1 cellular context compared by ENCODE assay signal in the genomic region with DNA sequence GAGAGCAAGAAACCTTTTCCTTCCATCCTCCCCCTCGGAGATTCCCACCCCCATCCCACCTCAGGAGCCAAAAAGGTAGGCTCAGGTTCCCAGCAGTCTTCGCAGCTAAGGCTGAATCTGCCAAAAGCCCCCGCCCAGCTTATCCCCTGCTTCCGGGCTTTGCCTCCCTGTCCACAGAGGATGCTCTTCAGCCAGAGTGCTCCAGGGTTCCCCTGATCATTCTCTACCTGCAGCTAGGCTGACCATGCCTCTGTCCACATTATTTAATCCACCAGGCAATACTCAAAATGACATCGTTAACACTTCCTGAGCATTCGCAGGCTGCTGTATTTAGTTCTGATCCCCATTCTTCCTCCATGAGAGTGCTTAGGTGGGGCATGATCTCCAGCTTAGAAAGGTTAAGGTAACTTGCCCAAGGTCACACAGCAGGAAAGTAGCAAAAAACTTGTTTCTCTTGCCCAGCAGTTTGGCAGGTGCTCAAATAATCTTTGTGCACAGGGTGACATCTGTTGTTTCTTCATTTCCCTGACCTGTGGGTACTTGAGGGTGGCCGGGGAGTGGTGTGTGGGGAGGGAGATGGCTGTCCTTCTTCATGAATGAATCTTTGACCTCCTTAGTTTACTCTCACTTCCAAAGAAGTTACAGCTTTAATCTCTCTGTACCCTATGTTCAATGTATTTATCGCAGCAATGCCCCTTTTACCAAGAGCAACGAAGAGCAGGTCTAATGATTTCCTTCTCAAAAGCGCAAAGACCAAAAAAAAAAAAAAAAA.
A peak's percentile ranks its signal among the peaks of the same experiment; 100 is the strongest.
TF ChIP-seq lines count a peak whose summit lies in the region.

No MANE protein-coding gene starts in this region.

TF ChIP-seq in K562, 482 proteins besides CTCF, POLR2A, EP300 and RAD21:
- TF ChIP-seq, protein P1, sequence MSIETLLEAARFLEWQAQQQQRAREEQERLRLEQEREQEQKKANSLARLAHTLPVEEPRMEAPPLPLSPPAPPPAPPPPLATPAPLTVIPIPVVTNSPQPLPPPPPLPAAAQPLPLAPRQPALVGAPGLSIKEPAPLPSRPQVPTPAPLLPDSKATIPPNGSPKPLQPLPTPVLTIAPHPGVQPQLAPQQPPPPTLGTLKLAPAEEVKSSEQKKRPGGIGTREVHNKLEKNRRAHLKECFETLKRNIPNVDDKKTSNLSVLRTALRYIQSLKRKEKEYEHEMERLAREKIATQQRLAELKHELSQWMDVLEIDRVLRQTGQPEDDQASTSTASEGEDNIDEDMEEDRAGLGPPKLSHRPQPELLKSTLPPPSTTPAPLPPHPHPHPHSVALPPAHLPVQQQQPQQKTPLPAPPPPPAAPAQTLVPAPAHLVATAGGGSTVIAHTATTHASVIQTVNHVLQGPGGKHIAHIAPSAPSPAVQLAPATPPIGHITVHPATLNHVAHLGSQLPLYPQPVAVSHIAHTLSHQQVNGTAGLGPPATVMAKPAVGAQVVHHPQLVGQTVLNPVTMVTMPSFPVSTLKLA (conservative IDR thresholded peaks at IDR 0.05) = no peak
- 0 out of 2 replicates have a peak, but pooled peaks have one; percentile 38 for TF ChIP-seq FOXP1 (CRISPR knock-in tag; IDR thresholded peaks at IDR 0.05)
- peak; percentile 11; the same call in 1 of the 2 replicates for TF ChIP-seq SMARCE1 (IDR thresholded peaks at IDR 0.05)
- TF ChIP-seq ARID3A (IDR thresholded peaks at IDR 0.05; ENCODE audit: borderline replicate concordance, low read depth, low read length) = no peak
- TF ChIP-seq DPF2 (IDR thresholded peaks at IDR 0.05) = peak; percentile 31; the same call in 1 of the 2 replicates
- TF ChIP-seq, protein P2, sequence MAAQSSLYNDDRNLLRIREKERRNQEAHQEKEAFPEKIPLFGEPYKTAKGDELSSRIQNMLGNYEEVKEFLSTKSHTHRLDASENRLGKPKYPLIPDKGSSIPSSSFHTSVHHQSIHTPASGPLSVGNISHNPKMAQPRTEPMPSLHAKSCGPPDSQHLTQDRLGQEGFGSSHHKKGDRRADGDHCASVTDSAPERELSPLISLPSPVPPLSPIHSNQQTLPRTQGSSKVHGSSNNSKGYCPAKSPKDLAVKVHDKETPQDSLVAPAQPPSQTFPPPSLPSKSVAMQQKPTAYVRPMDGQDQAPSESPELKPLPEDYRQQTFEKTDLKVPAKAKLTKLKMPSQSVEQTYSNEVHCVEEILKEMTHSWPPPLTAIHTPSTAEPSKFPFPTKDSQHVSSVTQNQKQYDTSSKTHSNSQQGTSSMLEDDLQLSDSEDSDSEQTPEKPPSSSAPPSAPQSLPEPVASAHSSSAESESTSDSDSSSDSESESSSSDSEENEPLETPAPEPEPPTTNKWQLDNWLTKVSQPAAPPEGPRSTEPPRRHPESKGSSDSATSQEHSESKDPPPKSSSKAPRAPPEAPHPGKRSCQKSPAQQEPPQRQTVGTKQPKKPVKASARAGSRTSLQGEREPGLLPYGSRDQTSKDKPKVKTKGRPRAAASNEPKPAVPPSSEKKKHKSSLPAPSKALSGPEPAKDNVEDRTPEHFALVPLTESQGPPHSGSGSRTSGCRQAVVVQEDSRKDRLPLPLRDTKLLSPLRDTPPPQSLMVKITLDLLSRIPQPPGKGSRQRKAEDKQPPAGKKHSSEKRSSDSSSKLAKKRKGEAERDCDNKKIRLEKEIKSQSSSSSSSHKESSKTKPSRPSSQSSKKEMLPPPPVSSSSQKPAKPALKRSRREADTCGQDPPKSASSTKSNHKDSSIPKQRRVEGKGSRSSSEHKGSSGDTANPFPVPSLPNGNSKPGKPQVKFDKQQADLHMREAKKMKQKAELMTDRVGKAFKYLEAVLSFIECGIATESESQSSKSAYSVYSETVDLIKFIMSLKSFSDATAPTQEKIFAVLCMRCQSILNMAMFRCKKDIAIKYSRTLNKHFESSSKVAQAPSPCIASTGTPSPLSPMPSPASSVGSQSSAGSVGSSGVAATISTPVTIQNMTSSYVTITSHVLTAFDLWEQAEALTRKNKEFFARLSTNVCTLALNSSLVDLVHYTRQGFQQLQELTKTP (IDR thresholded peaks at IDR 0.05; ENCODE audit: low read depth in 1 of 2, partially characterized antibody in 2 of 2) = peak in 1 of 2 experiments; percentile 36
